8 cellular contexts compared by ENCODE assay signal in the genomic region with DNA sequence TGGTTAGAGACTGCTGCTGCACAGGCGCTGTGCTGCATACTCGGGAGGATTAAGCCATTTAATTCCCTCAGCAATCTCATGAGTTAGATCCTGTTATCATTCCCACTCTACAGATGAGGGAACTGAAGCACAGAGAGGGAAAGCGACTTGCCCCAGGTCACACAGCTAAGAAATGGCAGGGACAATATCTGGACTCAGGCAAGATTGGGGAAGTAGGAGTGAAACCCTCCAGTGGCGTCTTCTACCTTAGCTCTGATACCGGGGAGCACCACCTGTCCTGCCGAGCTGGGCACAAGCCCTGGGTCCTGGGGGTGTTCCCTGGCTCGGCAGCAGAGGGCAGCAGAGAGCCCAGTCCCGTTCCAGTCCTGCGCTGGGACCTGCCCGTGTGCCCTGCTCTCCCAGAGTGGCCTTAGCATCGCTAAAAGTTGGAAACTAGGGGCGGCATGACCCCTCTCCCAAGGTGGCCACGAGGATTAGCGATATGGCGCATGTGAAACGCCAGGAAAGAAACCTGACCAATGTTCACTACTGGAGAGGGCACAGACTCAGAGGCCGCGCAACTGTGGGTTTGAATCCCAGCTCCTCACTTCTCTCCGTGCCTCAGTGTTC. TPM values are rescaled to one million over a fixed set of nuclear protein-coding genes. Genes with fewer than 3 reads are reported as not detected.
DNase-seq lines count a peak whose midpoint lies in the region; ATAC-seq and TF ChIP-seq lines count a peak whose summit lies in the region.

No MANE protein-coding gene starts in this region.

- peak; percentile 86 for DNase-seq in GM12865 (ENCODE audit: low read depth)
- DNase-seq in Kasumi-1 (lab: John Stamatoyannopoulos, UW), result peak; percentile 60 to 66
- DNase-seq in SHP77 treated with DMSO at 0.1 percent for 48 hours (lab: John Stamatoyannopoulos, UW), result peak; percentile 36
- peak; percentile 63 to 74 (median 68) for DNase-seq in activated naive CD4-positive, alpha-beta T cell (lab: John Stamatoyannopoulos, UW)
- DNase-seq in cardiac septum (ENCODE audit: low spot score), result peak; percentile 92
- peak; percentile 87 for DNase-seq in sciatic nerve (ENCODE audit: low spot score)

- no peak for ATAC-seq in sciatic nerve
- ATAC-seq in HG03045 (IDR thresholded peaks at IDR 0.05; ENCODE audit: unreplicated experiment), result no peak
- ATAC-seq in HG03342 (IDR thresholded peaks at IDR 0.05; ENCODE audit: unreplicated experiment), result no peak

- no peak overlapping the region for H3K4me3 ChIP-seq in GM12865 (ENCODE audit: low read depth, low read length)

- intact Hi-C loops in cardiac septum (cut with DNase I) (loop anchor here (2.0 kb wide), 1 partner anchor 95 kb away; no protein-coding TSS in a partner anchor), sciatic nerve (cut with DNase I) (loop anchor here (10.0 kb wide), 1 partner anchor 105 kb away; no protein-coding TSS in a partner anchor)

- peak; percentile 98 for TF ChIP-seq CTCF in GM12865 (IDR thresholded peaks at IDR 0.05; ENCODE audit: insufficient read depth, low read depth, low read length, missing control alignments)

RNA-seq across cellular contexts. Expression of a gene that starts 20.5 kb away (rescaled TPM):
- total RNA-seq in cardiac septum (46.4 TPM), sciatic nerve (62.7 TPM)

RNA-seq across cellular contexts. Expression of a gene that starts 21.9 kb away (rescaled TPM):
- total RNA-seq in cardiac septum, result 3.0 TPM
- 0.76 TPM for total RNA-seq in sciatic nerve

RNA-seq across cellular contexts. Expression of a gene that starts 34.3 kb away (rescaled TPM):
- total RNA-seq in cardiac septum (0.32 TPM), sciatic nerve (0.71 TPM)

RNA-seq across cellular contexts. Expression of a gene that starts 43.9 kb away (rescaled TPM):
- total RNA-seq in cardiac septum (17.5 TPM), sciatic nerve (23.4 TPM)

Comparison
In these comparisons a context has a peak if more than half of its experiments do, and no peak if none do; other contexts are left out.
1. DNase-seq: peak in every context shown above with its lines; median percentile 92 in cardiac septum; 87 in sciatic nerve; 86 in GM12865; 68 in activated naive CD4-positive, alpha-beta T cell; 63 in Kasumi-1; 36 in SHP77 treated with DMSO at 0.1 percent for 48 hours.